ENCODE assay signal across 8 cellular contexts in the genomic region with DNA sequence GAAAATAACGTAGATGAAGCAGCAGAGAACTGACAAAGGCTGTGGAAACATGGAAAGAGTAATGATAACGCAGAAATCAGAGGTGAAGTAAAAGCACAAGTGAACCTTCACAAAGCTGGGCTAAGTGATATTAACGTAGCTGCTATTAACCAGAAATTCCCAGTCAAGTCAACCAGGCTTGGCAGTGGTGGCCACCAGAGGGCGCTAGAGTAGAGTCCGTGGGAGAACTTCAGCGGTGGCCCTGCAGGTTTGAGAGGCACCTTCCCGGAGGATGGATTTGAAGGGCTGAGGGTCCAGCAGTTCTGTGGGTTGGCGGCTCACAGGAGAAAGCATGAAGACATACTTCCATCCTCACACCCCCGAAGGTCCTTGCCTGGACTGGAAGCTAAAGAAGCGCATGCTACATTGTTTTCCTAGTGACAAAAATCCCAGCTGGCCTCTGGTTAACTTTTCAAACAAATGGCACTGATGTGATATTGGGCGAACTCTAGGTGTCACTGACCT.
DNase-seq lines count a peak whose midpoint lies in the region; ATAC-seq, FAIRE-seq and TF ChIP-seq lines count a peak whose summit lies in the region.

No MANE protein-coding gene starts in this region.

- ATAC-seq in gastroesophageal sphincter (peak; percentile 29), GM18505 (IDR thresholded peaks at IDR 0.05; ENCODE audit: unreplicated experiment) (no peak)

- TF ChIP-seq POLR2A in GM12892 (IDR thresholded peaks at IDR 0.05; ENCODE audit: low read depth, low read length) (no peak), gastroesophageal sphincter (IDR thresholded peaks at IDR 0.05) (no peak), GM18505 (IDR thresholded peaks at IDR 0.05; ENCODE audit: borderline replicate concordance, extremely low read depth, insufficient read depth, insufficient read length) (no peak)

- no peak overlapping the region for H3K4me3 ChIP-seq in gastroesophageal sphincter

- peak; percentile 93 for FAIRE-seq in GM12892 (lab: Jason Lieb, UNC)

- H3K9me3 ChIP-seq in gastroesophageal sphincter = no peaks in the 10 kb centered on the region

- H3K27me3 ChIP-seq in gastroesophageal sphincter = no peaks in the 10 kb centered on the region

- peak; percentile 94 to 99 (median 97) for TF ChIP-seq CTCF in gastroesophageal sphincter (IDR thresholded peaks at IDR 0.05)

- peak overlapping the region; percentile 90 to 95 (median 92) for H3K27ac ChIP-seq in gastroesophageal sphincter

- no peaks in the 10 kb centered on the region for H3K36me3 ChIP-seq in gastroesophageal sphincter

- no peak for TF ChIP-seq EP300 in gastroesophageal sphincter (IDR thresholded peaks at IDR 0.05)

- WGBS in gastroesophageal sphincter (ENCODE audit: low coverage in 1 of 2), 2 donors = 4 to 13% methylated on average over 3 to 11 of the region's 11 CpGs

- DNase-seq in GM12892 (ENCODE audit: insufficient read length) (peak; percentile 38), NAMALWA (ENCODE audit: low spot score) (peak; percentile 90), SK-N-DZ (ENCODE audit: low spot score) (peak; percentile 74), nucleus accumbens (lab: John Stamatoyannopoulos, UW) (peak; percentile 16 to 97 (median 85)), stromal cell of bone marrow (ENCODE audit: low read depth) (peak; percentile 57)
- DNase-seq in activated naive CD4-positive, alpha-beta T cell treated with Interleukin-2 at 50 U/mL for 16 hours = peak; percentile 88

- H3K4me1 ChIP-seq in gastroesophageal sphincter = peaks cover 15 to 40% (median 30%) of the 10 kb centered on the region in 3 donors

Comparison
In these comparisons a context has a peak if more than half of its experiments do, and no peak if none do; other contexts are left out.
1. DNase-seq: peak in every context shown above with its lines; median percentile 90 in NAMALWA; 88 in activated naive CD4-positive, alpha-beta T cell treated with Interleukin-2 at 50 U/mL for 16 hours; 85 in nucleus accumbens; 74 in SK-N-DZ; 57 in stromal cell of bone marrow; 38 in GM12892.